ENCODE assay signal across 8 cellular contexts in the genomic region with DNA sequence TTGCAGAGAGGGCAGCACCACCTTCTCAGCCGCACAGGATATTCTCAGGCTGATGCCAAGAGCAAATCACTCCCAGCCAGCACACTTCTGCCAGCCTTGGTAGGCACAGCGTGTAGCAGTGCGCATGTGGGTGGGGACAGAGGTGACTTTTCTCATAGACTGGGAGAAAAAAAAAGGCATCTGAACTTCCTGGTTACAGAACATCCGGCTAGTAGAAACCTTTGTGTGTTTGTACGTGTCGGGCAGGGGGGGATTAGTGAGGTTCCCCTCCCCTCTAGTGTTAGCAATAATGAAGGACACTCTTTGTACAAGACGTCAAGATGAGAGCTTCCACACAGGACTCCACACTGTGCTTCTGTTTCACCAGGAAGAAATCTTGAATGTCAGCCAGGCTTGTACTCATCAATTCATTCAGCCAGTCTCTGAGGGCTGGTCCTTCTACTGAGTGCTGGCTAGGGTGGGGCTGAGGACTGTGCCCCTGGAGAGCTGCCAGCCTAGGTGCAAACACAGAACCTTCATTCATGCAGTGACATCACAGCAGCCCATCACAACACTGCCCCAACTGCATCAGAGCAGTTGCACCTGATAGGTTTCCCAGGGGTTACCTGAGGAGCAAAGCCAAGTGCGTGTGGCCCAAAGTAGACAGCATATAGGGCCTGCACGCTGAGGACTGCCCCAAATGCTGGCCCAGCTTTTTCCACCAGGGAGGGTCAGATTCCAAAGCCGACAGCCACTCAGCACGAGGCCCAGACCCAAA. TPM values are rescaled to one million over a fixed set of nuclear protein-coding genes. Genes with fewer than 3 reads are reported as not detected.
A peak's percentile ranks its signal among the peaks of the same experiment; 100 is the strongest.
DNase-seq lines count a peak whose midpoint lies in the region; ATAC-seq and TF ChIP-seq lines count a peak whose summit lies in the region.

No MANE protein-coding gene starts in this region.

- H3K79me2 ChIP-seq in neural progenitor cell (ENCODE audit: low read depth) = no peaks in the 10 kb centered on the region
- no peaks in the 10 kb centered on the region for H3K79me2 ChIP-seq in mesendoderm (ENCODE audit: control insufficient read depth, insufficient read depth, low read length)

- no peaks in the 10 kb centered on the region for H3K79me1 ChIP-seq in mesendoderm (ENCODE audit: low read length)

- POLR2A ChIA-PET in AG04450 (lab: Yijun Ruan, JAX) = interaction anchor here (0.8 to 1.3 kb wide), 2 partner anchors 25 to 35 kb away, joined by 3 to 5 read pairs; a partner anchor contains a TSS

- H3K36me3 ChIP-seq in liver (ENCODE audit: control insufficient read depth in 4 of 4, insufficient read depth in 3 of 4, low read depth in 1 of 4, low read length in 3 of 4) (no peaks in the 10 kb centered on the region), neural progenitor cell (no peaks in the 10 kb centered on the region), mesendoderm (ENCODE audit: control insufficient read depth, insufficient read depth, low read length) (no peaks in the 10 kb centered on the region)

- no peak overlapping the region for H3K4me3 Mint-ChIP-seq in neural progenitor cell

- H4K8ac ChIP-seq in mesendoderm (ENCODE audit: low read depth, low read length) = no peak overlapping the region

- H3K27ac Mint-ChIP-seq in neural progenitor cell = no peak overlapping the region

- no peak overlapping the region for H3K23ac ChIP-seq in mesendoderm (ENCODE audit: low read length)

- CTCF ChIA-PET in AG04450 (lab: Charles Lee) = interaction anchor here (1.7 to 2.4 kb wide), 4 partner anchors 9 to 34 kb away, joined by 6 to 16 read pairs (median 8); no protein-coding TSS in a partner anchor

- H3K18ac ChIP-seq in mesendoderm (ENCODE audit: low read length) = no peak overlapping the region

- TF ChIP-seq CTCF in AG04450 (IDR thresholded peaks at IDR 0.05; ENCODE audit: low read depth, low read length) (no peak), liver (IDR thresholded peaks at IDR 0.05; ENCODE audit: low read depth, low read length, missing input control) (no peak), neural progenitor cell (IDR thresholded peaks at IDR 0.05) (no peak)

- no peak overlapping the region for H2BK120ac ChIP-seq in mesendoderm (ENCODE audit: low read depth, low read length)

- H3F3A ChIP-seq in neural progenitor cell (ENCODE audit: low read depth) = no peaks in the 10 kb centered on the region

- H3K27ac ChIP-seq in AG04450 (ENCODE audit: low read depth, low read length) = peak overlapping the region; percentile 77
- H3K27ac ChIP-seq in liver (ENCODE audit: low read depth in 1 of 2, low read length in 2 of 2) = peak overlapping the region; percentile 38 to 62
- H3K27ac ChIP-seq in neural progenitor cell = no peak overlapping the region
- no peak overlapping the region for H3K27ac ChIP-seq in mesendoderm (ENCODE audit: low read depth, low read length)

- H3K36me3 Mint-ChIP-seq in neural progenitor cell = no peaks in the 10 kb centered on the region

- H4K20me1 ChIP-seq in neural progenitor cell (ENCODE audit: low read depth) = no peaks in the 10 kb centered on the region

- peaks cover 12% of the 10 kb centered on the region for H3K9me3 Mint-ChIP-seq in neural progenitor cell

- H3K27me3 Mint-ChIP-seq in neural progenitor cell (ENCODE audit: insufficient read depth, low read depth) = peaks cover 4% of the 10 kb centered on the region

- H2AFZ ChIP-seq in neural progenitor cell (replicated peaks) = no peak overlapping the region

- no peak overlapping the region for H3K56ac ChIP-seq in mesendoderm (ENCODE audit: low read length)

- no peak overlapping the region for H2AK5ac ChIP-seq in mesendoderm (ENCODE audit: low read length)

- no peak for TF ChIP-seq RAD21 in liver (IDR thresholded peaks at IDR 0.05)

- no peak overlapping the region for H2BK15ac ChIP-seq in mesendoderm (replicated peaks; ENCODE audit: low read depth)

- H3K4me3 ChIP-seq in AG04450 (ENCODE audit: low read depth, low read length) (no peak overlapping the region), liver (ENCODE audit: low read depth in 1 of 3, low read length in 3 of 3) (no peak overlapping the region), neural progenitor cell (no peak overlapping the region), mesendoderm (ENCODE audit: low read length) (no peak overlapping the region)

- H3K4me1 Mint-ChIP-seq in neural progenitor cell = peaks cover 4% of the 10 kb centered on the region

- no peak overlapping the region for H4K5ac ChIP-seq in mesendoderm (ENCODE audit: low read length)

- H3K27me3 ChIP-seq in AG04450 (ENCODE audit: control insufficient read depth, insufficient read depth, low read length) (no peaks in the 10 kb centered on the region), liver (ENCODE audit: control insufficient read depth in 4 of 4, insufficient read depth in 4 of 4, low read length in 3 of 4) (no peaks in the 10 kb centered on the region), neural progenitor cell (no peaks in the 10 kb centered on the region), mesendoderm (ENCODE audit: insufficient read depth, low read length, poor library complexity) (no peaks in the 10 kb centered on the region)

- DNase-seq in AG04450 (ENCODE audit: low read depth, low spot score) (no peak), NCI-H1092 treated with DMSO at 0.1 percent for 48 hours (lab: John Stamatoyannopoulos, UW) (peak; percentile 61), neural progenitor cell (ENCODE audit: low spot score) (no peak), mesendoderm (no peak), OCI-M2 (lab: John Stamatoyannopoulos, UW; ENCODE audit: unreplicated experiment) (no peak)
- DNase-seq in activated naive CD4-positive, alpha-beta T cell treated with anti-CD3 and anti-CD28 coated beads, Interleukin-2, amount 50 U/mL, for 16 hours = peak; percentile 23

- no peak for ATAC-seq in HG03571 (IDR thresholded peaks at IDR 0.05; ENCODE audit: unreplicated experiment)

- no peaks in the 10 kb centered on the region for H3K9me3 ChIP-seq in AG04450 (ENCODE audit: control insufficient read depth, insufficient read depth, low read length)
- H3K9me3 ChIP-seq in liver (ENCODE audit: control insufficient read depth in 4 of 4, low read length in 3 of 4) = no peaks in the 10 kb centered on the region
- no peaks in the 10 kb centered on the region for H3K9me3 ChIP-seq in neural progenitor cell (ENCODE audit: low read depth)

- H3K4me1 ChIP-seq in liver (ENCODE audit: control insufficient read depth in 4 of 4, insufficient read depth in 4 of 4, low read length in 3 of 4) (peaks cover 8 to 40% (median 26%) of the 10 kb centered on the region in 4 donors), neural progenitor cell (no peaks in the 10 kb centered on the region), mesendoderm (ENCODE audit: control insufficient read depth, low read depth, low read length) (no peaks in the 10 kb centered on the region)

- no peak overlapping the region for H3K4me2 ChIP-seq in neural progenitor cell
- no peak overlapping the region for H3K4me2 ChIP-seq in mesendoderm (ENCODE audit: low read length)

- H3K4ac ChIP-seq in mesendoderm (ENCODE audit: low read depth, low read length) = no peak overlapping the region

- no peak overlapping the region for H2BK5ac ChIP-seq in mesendoderm (ENCODE audit: low read length)

- H3K9ac ChIP-seq in liver (ENCODE audit: low read depth in 1 of 2, low read length in 2 of 2) (no peak overlapping the region), neural progenitor cell (no peak overlapping the region), mesendoderm (ENCODE audit: low read length) (no peak overlapping the region)

- 15% methylated on average over 11 of the region's 11 CpGs for WGBS in liver
- no CpG with 5 or more reads among the region's 11 CpGs for WGBS in mesendoderm (ENCODE audit: extremely low coverage, insufficient coverage, low lambda C conversion rate)

TF ChIP-seq in liver, 16 proteins besides CTCF, POLR2A, EP300 and RAD21:
- TF ChIP-seq HNF4A (conservative IDR thresholded peaks at IDR 0.05) = peak in 1 of 2 donors; percentile 16
- TF ChIP-seq TAF1 (conservative IDR thresholded peaks at IDR 0.05) = no peak

RNA-seq across cellular contexts. Expression of a gene that starts 34.7 kb away (rescaled TPM):
- polyA plus RNA-seq in AG04450 (2011; rRNA removed) = 227 and 233 TPM in 2 replicates
- 235 and 267 TPM in 2 replicates for polyA minus RNA-seq in AG04450 (2011; rRNA and poly(A)+ RNA removed)
- 100 to 1,000 TPM; 191 to 206 TPM for total RNA-seq in liver
- 100 to 1,000 TPM; 209 to 304 TPM for polyA plus RNA-seq in liver
- total RNA-seq in neural progenitor cell (ENCODE audit: low replicate concordance) = 205 and 289 TPM in 2 replicates
- polyA plus RNA-seq in mesendoderm (2013, experiment 1 of 2) = 447 TPM
- polyA plus RNA-seq in mesendoderm (2013, experiment 2 of 2) = 442 TPM

Comparison
In these comparisons a context has a peak if more than half of its experiments do, and no peak if none do; other contexts are left out.
1. DNase-seq: peak in NCI-H1092 treated with DMSO at 0.1 percent for 48 hours (single experiment) and activated naive CD4-positive, alpha-beta T cell treated with anti-CD3 and anti-CD28 coated beads, Interleukin-2, amount 50 U/mL, for 16 hours (single experiment); none in AG04450 (single experiment), neural progenitor cell (single experiment), mesendoderm (single experiment) and OCI-M2 (single experiment).
2. H3K27ac ChIP-seq: peak in AG04450 (single experiment) and liver (2 of 2); none in neural progenitor cell (single experiment) and mesendoderm (single experiment).